18 cellular contexts compared by ENCODE assay signal in the genomic region with DNA sequence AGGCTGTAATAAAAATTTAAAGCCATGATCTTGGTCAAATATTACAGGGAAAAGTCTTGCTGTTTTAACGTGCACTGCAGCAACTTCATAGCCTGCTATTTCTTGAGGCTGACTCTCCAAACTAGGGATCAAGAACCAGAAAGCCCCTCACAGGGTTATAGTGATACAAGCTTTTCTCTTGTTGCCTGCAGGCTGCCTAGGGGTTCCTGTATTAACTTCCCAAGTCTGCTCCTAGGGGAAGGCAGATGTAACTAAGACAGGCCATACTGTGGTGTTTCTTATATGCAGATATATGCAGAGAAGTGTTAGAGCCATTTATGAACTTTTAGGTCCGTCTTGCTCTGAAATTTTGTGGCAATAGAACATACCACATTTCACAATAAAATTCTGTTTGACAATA.
DNase-seq lines count a peak whose midpoint lies in the region; ATAC-seq and TF ChIP-seq lines count a peak whose summit lies in the region.
"Had no signal": no experiment of that assay in that cellular context is flagged by ENCODE, and none has a peak within 500 bp of the region (broad histone marks: within the 10 kb centered on the region; RNA-seq: fewer than 3 reads in every experiment).

No MANE protein-coding gene starts in this region.

- no peak overlapping the region for H3K27ac ChIP-seq in neuronal stem cell (replicated peaks; ENCODE audit: low read length)
- H3K27ac ChIP-seq: 22Rv1, A549, C4-2B had no signal

- TF ChIP-seq CTCF in glutamatergic neuron (IDR thresholded peaks at IDR 0.05; ENCODE audit: partially characterized antibody, unreplicated experiment) = no peak

- no peaks in the 10 kb centered on the region for H3K9me3 ChIP-seq in neuronal stem cell (replicated peaks in 1 of 2; ENCODE audit: control insufficient read depth in 2 of 2, insufficient read depth in 1 of 2, low read depth in 1 of 2, low read length in 2 of 2)
- H3K9me3 ChIP-seq in HAP-1 = no peaks in the 10 kb centered on the region
- H3K9me3 ChIP-seq: A549, Caco-2 had no signal

- H3K4me3 ChIP-seq in neuronal stem cell (ENCODE audit: low read length in 2 of 2) (no peak overlapping the region), HAP-1 (no peak overlapping the region)
- H3K4me3 ChIP-seq: A549 had no signal

- H2BK5ac ChIP-seq in neuronal stem cell (ENCODE audit: low read length) = no peak overlapping the region

- H3K4me1 Mint-ChIP-seq in glutamatergic neuron (ENCODE audit: low read depth, unreplicated experiment) = peaks cover 28% of the 10 kb centered on the region

- no peaks in the 10 kb centered on the region for H3K27me3 Mint-ChIP-seq in glutamatergic neuron (ENCODE audit: unreplicated experiment)
- H3K27me3 Mint-ChIP-seq: CD4-positive, alpha-beta T cell had no signal

- H2BK12ac ChIP-seq in neuronal stem cell (ENCODE audit: low read length) = no peak overlapping the region

- no peak overlapping the region for H3K4ac ChIP-seq in neuronal stem cell (ENCODE audit: low read length)

- no peaks in the 10 kb centered on the region for H3K79me1 ChIP-seq in neuronal stem cell (ENCODE audit: low read depth, low read length)

- no peak overlapping the region for H4K91ac ChIP-seq in neuronal stem cell (ENCODE audit: low read depth, low read length, poor library complexity)

- no peak overlapping the region for H2AFZ ChIP-seq in neuronal stem cell (ENCODE audit: low read length)

- no peak overlapping the region for H3K4me2 ChIP-seq in neuronal stem cell (ENCODE audit: insufficient read depth, low read length, poor library complexity, severe bottlenecking)
- H3K4me2 ChIP-seq: A549 had no signal

- H2BK15ac ChIP-seq in neuronal stem cell (ENCODE audit: low read length) = no peak overlapping the region

- peak overlapping the region; percentile 10 for H3K27ac Mint-ChIP-seq in glutamatergic neuron (ENCODE audit: unreplicated experiment)
- H3K27ac Mint-ChIP-seq: CD4-positive, alpha-beta T cell had no signal

- no peak overlapping the region for H3K14ac ChIP-seq in neuronal stem cell (ENCODE audit: low read length)

- H3K4me3 Mint-ChIP-seq in glutamatergic neuron (ENCODE audit: unreplicated experiment) = no peak overlapping the region
- H3K4me3 Mint-ChIP-seq: CD4-positive, alpha-beta T cell had no signal

- no peak overlapping the region for H2AK5ac ChIP-seq in neuronal stem cell (ENCODE audit: low read depth, low read length)

- no CpG with 5 or more reads among the region's 2 CpGs for WGBS in neuronal stem cell (ENCODE audit: extremely low coverage in 2 of 2, insufficient read length in 2 of 2, insufficient replicate concordance in 1 of 2), 2 donors

- peak; percentile 8 for DNase-seq in NCI-H82 (lab: John Stamatoyannopoulos, UW)
- no peak for DNase-seq in NCI-H82 treated with DMSO at 0.1 percent for 48 hours (lab: John Stamatoyannopoulos, UW; ENCODE audit: unreplicated experiment)
- DNase-seq in glutamatergic neuron = no peak
- peak; percentile 47 for DNase-seq in islet precursor cell
- peak; percentile 6 for DNase-seq in neuronal stem cell (ENCODE audit: low spot score)
- no peak for DNase-seq in HAP-1 (ENCODE audit: low spot score in 2 of 2)
- DNase-seq in OCI-M2 (lab: John Stamatoyannopoulos, UW; ENCODE audit: unreplicated experiment) = no peak
- DNase-seq: AML-193; Caco-2; CD4-positive, alpha-beta T cell; DMS153; DMS79; GF-D8; HCEC 1CT had no signal

- peaks cover 3% of the 10 kb centered on the region for H3K9me3 Mint-ChIP-seq in glutamatergic neuron (ENCODE audit: unreplicated experiment)
- H3K9me3 Mint-ChIP-seq: CD4-positive, alpha-beta T cell had no signal

- H3K36me3 ChIP-seq in neuronal stem cell (replicated peaks in 1 of 2; ENCODE audit: control insufficient read depth in 2 of 2, insufficient read depth in 2 of 2, low read length in 2 of 2) = no peaks in the 10 kb centered on the region
- no peaks in the 10 kb centered on the region for H3K36me3 ChIP-seq in HAP-1 (replicated peaks)

- H3K4me1 ChIP-seq in neuronal stem cell (ENCODE audit: control insufficient read depth in 2 of 2, insufficient read depth in 1 of 2, low read depth in 1 of 2, low read length in 2 of 2) (peaks cover 0 to 6% of the 10 kb centered on the region in 2 donors), HAP-1 (peaks cover 5% of the 10 kb centered on the region; the same call in 1 of the 2 replicates)
- H3K4me1 ChIP-seq: A549, Caco-2 had no signal

- H3K9ac ChIP-seq in neuronal stem cell (ENCODE audit: low read depth, low read length, poor library complexity) = no peak overlapping the region

- in situ Hi-C loops in HAP-1 (cut with MboI; ENCODE audit: low sequenced_read_pairs) = no loop called here

- no peak overlapping the region for H4K8ac ChIP-seq in neuronal stem cell (ENCODE audit: low read depth, low read length)

- H3K27me3 ChIP-seq in neuronal stem cell (ENCODE audit: control insufficient read depth in 3 of 3, insufficient read depth in 3 of 3, low read depth in 1 of 3, low read length in 3 of 3) = no peaks in the 10 kb centered on the region
- H3K27me3 ChIP-seq in HAP-1 (ENCODE audit: low read depth) = no peaks in the 10 kb centered on the region

- H2BK120ac ChIP-seq in neuronal stem cell (ENCODE audit: low read depth, low read length) = no peak overlapping the region

- H3K23ac ChIP-seq in neuronal stem cell (ENCODE audit: low read depth, low read length, poor library complexity) = no peak overlapping the region

- H3K18ac ChIP-seq in neuronal stem cell (ENCODE audit: low read length) = no peak overlapping the region

- no peak for ATAC-seq in GM19328 (IDR thresholded peaks at IDR 0.05; ENCODE audit: unreplicated experiment)
- ATAC-seq: A549 had no signal

- H3K36me3 Mint-ChIP-seq in glutamatergic neuron (ENCODE audit: unreplicated experiment) = no peaks in the 10 kb centered on the region

Comparison
In these comparisons a context has a peak if more than half of its experiments do, and no peak if none do; other contexts are left out.
1. DNase-seq: peak in NCI-H82 (single experiment), islet precursor cell (single experiment) and neuronal stem cell (single experiment); none in NCI-H82 treated with DMSO at 0.1 percent for 48 hours (single experiment), glutamatergic neuron (single experiment), HAP-1 (0 of 2) and OCI-M2 (single experiment).